Comparison of ENCODE assay signal across 8 cellular contexts in the genomic region with DNA sequence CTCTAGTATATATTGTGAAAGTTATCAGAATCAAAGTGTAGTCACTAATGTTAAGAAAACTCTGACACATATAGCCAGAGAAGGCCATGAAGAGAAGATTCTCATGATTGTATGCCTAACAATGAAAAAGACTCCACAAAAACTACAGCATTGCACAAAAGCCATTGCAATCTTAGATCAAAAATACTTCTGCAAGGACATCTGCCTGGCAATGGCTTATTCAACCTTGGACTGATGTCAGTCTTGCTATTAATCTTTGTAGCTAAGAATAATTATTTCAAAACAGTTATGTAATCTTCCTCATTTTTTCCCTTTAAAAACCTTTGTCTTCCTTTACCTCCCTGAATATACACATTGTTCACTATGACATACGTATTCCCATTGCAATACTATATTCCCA.
"Had no signal": no experiment of that assay in that cellular context is flagged by ENCODE, and none has a peak within 500 bp of the region (broad histone marks: within the 10 kb centered on the region; RNA-seq: fewer than 3 reads in every experiment).

No MANE protein-coding gene starts in this region.

- ATAC-seq: HepG2, K562 had no signal

- FAIRE-seq: HepG2, HTR-8/SVneo, K562 had no signal

- H3K4me3 Mint-ChIP-seq: IgD-negative memory B cell had no signal

- DNase-seq: IMR-90, KBM-7, KG1 had no signal

- H3K4me1 Mint-ChIP-seq: IgD-negative memory B cell had no signal

- H3K27ac ChIP-seq: HL-60 had no signal

- H3K4me3 ChIP-seq: K562 had no signal

- H3K36me3 Mint-ChIP-seq: IgD-negative memory B cell had no signal

- H3K27ac Mint-ChIP-seq: IgD-negative memory B cell had no signal
